17 cellular contexts compared by ENCODE assay signal in the genomic region with DNA sequence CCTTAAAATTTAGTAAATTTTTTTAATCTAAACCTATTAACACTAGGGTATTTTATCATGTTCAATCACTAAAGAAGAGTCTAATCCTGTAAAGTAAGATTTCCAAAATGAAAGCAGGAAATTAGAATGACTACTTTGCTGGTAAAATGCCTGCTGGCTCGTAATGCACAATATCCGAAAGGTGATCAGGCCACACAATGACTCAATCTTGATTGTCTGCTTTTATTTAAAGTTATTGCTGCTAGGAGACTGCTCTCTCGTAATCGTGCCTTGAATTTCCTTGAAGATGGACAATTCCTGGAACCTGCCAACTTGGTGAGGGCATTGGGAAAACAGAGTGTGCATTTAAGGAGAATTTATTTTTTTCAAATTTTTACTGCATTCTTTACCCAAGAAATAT.
DNase-seq lines count a peak whose midpoint lies in the region; ATAC-seq and TF ChIP-seq lines count a peak whose summit lies in the region.
"Had no signal": no experiment of that assay in that cellular context is flagged by ENCODE, and none has a peak within 500 bp of the region (broad histone marks: within the 10 kb centered on the region; RNA-seq: fewer than 3 reads in every experiment).

No MANE protein-coding gene starts in this region.

- H3K27me3 Mint-ChIP-seq in activated T-helper 1 cell treated with anti-CD3 and anti-CD28 coated beads, Interleukin-12 subunit alpha, Interleukin-12 subunit beta, Interleukin-2, Interleukin-4 antibody, amounts not matched to agents 30 ng/mL and 10 ng/mL and 1 ng/mL, durations not matched to agents 14 hours and 24 hours and 36 hours (ENCODE audit: insufficient read depth) = no peaks in the 10 kb centered on the region
- H3K27me3 Mint-ChIP-seq: CD4-positive, CD25-positive, alpha-beta regulatory T cell had no signal

- H3K9me3 ChIP-seq in A673 (ENCODE audit: low read depth, low read length, poor library complexity, severe bottlenecking) = no peaks in the 10 kb centered on the region

- CTCF ChIA-PET in A673 (lab: Charles Lee) = no interaction called here
- CTCF ChIA-PET in RWPE1 (lab: Yijun Ruan, JAX) = no interaction called here

- POLR2A ChIA-PET in A673 (lab: Charles Lee; ENCODE audit: low non-redundant PET) (no interaction called here), RWPE1 (lab: Yijun Ruan, JAX; ENCODE audit: low non-redundant PET) (no interaction called here)

- intact Hi-C loops in A673 (cut with micrococcal nuclease; ENCODE audit: unreplicated experiment) = no loop called here
- intact Hi-C loops in activated T-helper 1 cell treated with anti-CD3 and anti-CD28 coated beads, Interleukin-12 subunit alpha, Interleukin-12 subunit beta, Interleukin-2, Interleukin-4 antibody, amounts not matched to agents 30 ng/mL and 10 ng/mL and 1 ng/mL, durations not matched to agents 14 hours and 24 hours and 36 hours (cut with micrococcal nuclease) = no loop called here

- no peaks in the 10 kb centered on the region for H3K27me3 ChIP-seq in A673 (replicated peaks; ENCODE audit: insufficient read depth, low read depth, low read length, poor library complexity)

- no peaks in the 10 kb centered on the region for H3K4me1 Mint-ChIP-seq in activated T-helper 1 cell treated with anti-CD3 and anti-CD28 coated beads, Interleukin-12 subunit alpha, Interleukin-12 subunit beta, Interleukin-2, Interleukin-4 antibody, amounts not matched to agents 30 ng/mL and 10 ng/mL and 1 ng/mL, durations not matched to agents 14 hours and 24 hours and 36 hours (ENCODE audit: low read depth)
- H3K4me1 Mint-ChIP-seq: CD4-positive, CD25-positive, alpha-beta regulatory T cell had no signal

- H3K4me3 Mint-ChIP-seq in activated T-helper 1 cell treated with anti-CD3 and anti-CD28 coated beads, Interleukin-12 subunit alpha, Interleukin-12 subunit beta, Interleukin-2, Interleukin-4 antibody, amounts not matched to agents 30 ng/mL and 10 ng/mL and 1 ng/mL, durations not matched to agents 14 hours and 24 hours and 36 hours = no peak overlapping the region
- H3K4me3 Mint-ChIP-seq: CD4-positive, CD25-positive, alpha-beta regulatory T cell had no signal

- DNase-seq in A673 (ENCODE audit: low spot score) (peak; percentile 27), HS-5 (ENCODE audit: low read depth) (peak; percentile 61), RWPE1 (ENCODE audit: low spot score) (peak; percentile 10), epithelial cell of esophagus (ENCODE audit: low read depth) (peak; percentile 46), NCI-H748 (lab: John Stamatoyannopoulos, UW; ENCODE audit: unreplicated experiment) (no peak), coronary artery (ENCODE audit: low spot score) (no peak)
- DNase-seq in activated T-helper 1 cell treated with anti-CD3 and anti-CD28 coated beads, Interleukin-12 subunit alpha, Interleukin-12 subunit beta, Interleukin-2, Interleukin-4 antibody, amounts not matched to agents 30 ng/mL and 10 ng/mL and 1 ng/mL, durations not matched to agents 14 hours and 24 hours and 36 hours (ENCODE audit: low spot score) = no peak
- DNase-seq: AML-193; CD4-positive, CD25-positive, alpha-beta regulatory T cell; DMS79 treated with DMSO at 0.1 percent for 48 hours; GF-D8; H7; NCI-H1092 treated with DMSO at 0.1 percent for 48 hours; NCI-H187; NCI-H446 treated with DMSO at 0.1 percent for 48 hours; NCI-H774 had no signal

- H3K36me3 ChIP-seq in A673 (ENCODE audit: insufficient read depth, low read length, poor library complexity, severe bottlenecking) = no peaks in the 10 kb centered on the region

- H3K27ac ChIP-seq in A673 (ENCODE audit: low read depth, low read length, poor library complexity, severe bottlenecking) (no peak overlapping the region), RWPE1 (no peak overlapping the region), coronary artery (no peak overlapping the region)

- H3K27ac Mint-ChIP-seq in activated T-helper 1 cell treated with anti-CD3 and anti-CD28 coated beads, Interleukin-12 subunit alpha, Interleukin-12 subunit beta, Interleukin-2, Interleukin-4 antibody, amounts not matched to agents 30 ng/mL and 10 ng/mL and 1 ng/mL, durations not matched to agents 14 hours and 24 hours and 36 hours = no peak overlapping the region
- H3K27ac Mint-ChIP-seq: CD4-positive, CD25-positive, alpha-beta regulatory T cell had no signal

- ATAC-seq in HG03108 (IDR thresholded peaks at IDR 0.05; ENCODE audit: unreplicated experiment) = no peak

- H3K36me3 Mint-ChIP-seq in activated T-helper 1 cell treated with anti-CD3 and anti-CD28 coated beads, Interleukin-12 subunit alpha, Interleukin-12 subunit beta, Interleukin-2, Interleukin-4 antibody, amounts not matched to agents 30 ng/mL and 10 ng/mL and 1 ng/mL, durations not matched to agents 14 hours and 24 hours and 36 hours (ENCODE audit: low read depth) = no peaks in the 10 kb centered on the region
- H3K36me3 Mint-ChIP-seq: CD4-positive, CD25-positive, alpha-beta regulatory T cell had no signal

- BruUV-seq in A673 (replicated peaks; lab: Mats Ljungman, UMichigan) = no TSS peak

- no peaks in the 10 kb centered on the region for H3K4me1 ChIP-seq in A673 (ENCODE audit: insufficient read depth, low read length, poor library complexity, severe bottlenecking)

- H3K4me3 ChIP-seq in A673 (ENCODE audit: low read depth, low read length, poor library complexity, severe bottlenecking) (no peak overlapping the region), epithelial cell of esophagus (ENCODE audit: low read length) (no peak overlapping the region), coronary artery (no peak overlapping the region)

- TF ChIP-seq CTCF in A673 (conservative IDR thresholded peaks at IDR 0.05; ENCODE audit: low read depth, low read length) (no peak), RWPE1 (conservative IDR thresholded peaks at IDR 0.05; ENCODE audit: low read depth) (no peak), epithelial cell of esophagus (IDR thresholded peaks at IDR 0.05; ENCODE audit: insufficient read depth, low read depth, low read length, missing control alignments) (no peak), coronary artery (IDR thresholded peaks at IDR 0.05) (no peak)

- H3K9me3 Mint-ChIP-seq in activated T-helper 1 cell treated with anti-CD3 and anti-CD28 coated beads, Interleukin-12 subunit alpha, Interleukin-12 subunit beta, Interleukin-2, Interleukin-4 antibody, amounts not matched to agents 30 ng/mL and 10 ng/mL and 1 ng/mL, durations not matched to agents 14 hours and 24 hours and 36 hours = no peaks in the 10 kb centered on the region

Comparison
In these comparisons a context has a peak if more than half of its experiments do, and no peak if none do; other contexts are left out.
1. DNase-seq: peak in A673 (single experiment), HS-5 (single experiment), RWPE1 (single experiment) and epithelial cell of esophagus (single experiment); none in NCI-H748 (single experiment), activated T-helper 1 cell treated with anti-CD3 and anti-CD28 coated beads, Interleukin-12 subunit alpha, Interleukin-12 subunit beta, Interleukin-2, Interleukin-4 antibody, amounts not matched to agents 30 ng/mL and 10 ng/mL and 1 ng/mL, durations not matched to agents 14 hours and 24 hours and 36 hours (single experiment) and coronary artery (single experiment).